ENCODE assay signal across 8 cellular contexts in the genomic region with DNA sequence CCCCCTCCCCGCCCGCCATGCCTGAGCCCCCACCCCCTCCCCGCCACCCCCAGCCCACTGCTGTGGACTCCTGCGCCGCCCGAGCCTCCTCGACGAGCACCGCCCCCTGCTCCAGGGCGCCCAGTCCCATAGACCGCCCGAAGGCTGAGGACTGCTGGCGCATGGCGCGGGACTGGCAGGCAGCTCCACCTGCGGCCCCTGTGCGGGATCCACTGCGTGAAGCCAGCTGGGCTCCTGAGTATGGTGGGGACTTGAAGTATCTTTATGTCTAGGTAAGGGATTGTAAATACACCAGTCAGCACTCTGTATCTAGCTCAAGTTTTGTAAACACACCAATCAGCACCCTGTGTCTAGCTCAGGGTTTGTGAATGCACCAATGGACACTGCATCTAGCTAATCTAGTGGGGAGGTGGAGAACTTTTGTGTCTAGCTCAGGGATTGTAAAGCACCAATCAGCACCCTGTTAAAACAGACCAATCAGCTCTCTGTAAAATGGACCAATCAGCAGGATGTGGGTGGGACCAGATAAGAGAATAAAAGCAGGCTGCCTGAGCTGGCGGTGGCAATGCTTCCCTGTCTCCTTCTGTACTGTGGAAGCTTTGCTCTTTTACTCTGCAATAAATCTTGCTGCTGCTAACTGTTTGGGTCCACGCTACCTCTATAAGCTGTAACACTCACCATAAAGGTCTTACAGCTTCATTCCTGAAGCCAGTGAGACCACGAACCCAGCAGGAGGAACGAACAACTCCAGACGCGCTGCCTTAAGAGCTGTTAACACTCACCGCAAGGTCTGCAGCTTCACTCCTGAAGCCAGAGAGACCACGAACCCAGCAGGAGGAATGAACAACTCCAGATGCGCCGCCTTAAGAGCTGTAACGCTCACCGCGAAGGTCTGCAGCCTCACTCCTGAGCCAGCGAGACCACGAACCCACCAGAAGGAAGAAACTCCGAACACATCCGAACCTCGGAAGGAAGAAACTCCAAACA.
A peak's percentile ranks its signal among the peaks of the same experiment; 100 is the strongest.
DNase-seq lines count a peak whose midpoint lies in the region; ATAC-seq, FAIRE-seq and TF ChIP-seq lines count a peak whose summit lies in the region.
"Not testable (repeated sequence)": the region's sequence is repeated elsewhere in the genome, so short reads cannot be mapped to it uniquely, and the experiment has no call there.

No MANE protein-coding gene starts in this region.

- H3K4me1 ChIP-seq in breast epithelium, pancreas, thyroid gland: not testable (repeated sequence)

- WGBS in pancreas, 2 donors = 51 to 55% methylated on average over 30 to 34 of the region's 36 CpGs
- 56 to 79% methylated on average over 21 to 30 of the region's 36 CpGs for WGBS in thyroid gland, 2 donors

- H3K27ac ChIP-seq in breast epithelium (peak overlapping the region in 1 of 2 donors; percentile 25), pancreas (peak overlapping the region in 2 of 4 donors; percentile 42 to 46)
- not testable (repeated sequence) for H3K27ac ChIP-seq in thyroid gland

- H3K4me3 ChIP-seq in breast epithelium = peak overlapping the region; percentile 36 to 69 (median 53)
- H3K4me3 ChIP-seq in iPS-18c (ENCODE audit: insufficient read depth, low read depth, low read length) = peak overlapping the region; percentile 15; the same call in 1 of the 2 replicates
- H3K4me3 ChIP-seq in pancreas = peak overlapping the region in 3 of 4 donors; percentile 10 to 61 (median 36)
- H3K4me3 ChIP-seq in thyroid gland (replicated peaks in 1 of 3) = peak overlapping the region in 1 of 3 donors; percentile 23

- not testable (repeated sequence) for H3K27me3 ChIP-seq in breast epithelium, pancreas, thyroid gland

- FAIRE-seq in pancreas (lab: Jason Lieb, UNC) = not testable (repeated sequence)

- not testable (repeated sequence) for TF ChIP-seq POLR2A in breast epithelium (IDR thresholded peaks at IDR 0.05)
- TF ChIP-seq POLR2A in thyroid gland (IDR thresholded peaks at IDR 0.05) = peak in 1 of 2 donors; percentile 42

- not testable (repeated sequence) for H3K36me3 ChIP-seq in breast epithelium, pancreas, thyroid gland

- TF ChIP-seq CTCF in breast epithelium (IDR thresholded peaks at IDR 0.05); pancreas (IDR thresholded peaks at IDR 0.05); thyroid gland (IDR thresholded peaks at IDR 0.05): not testable (repeated sequence)

- H3K9me3 ChIP-seq in breast epithelium; iPS-18c (ENCODE audit: control insufficient read depth, insufficient read depth, low read length); pancreas; thyroid gland: not testable (repeated sequence)

- peak; percentile 41 for DNase-seq in DMS79 (lab: John Stamatoyannopoulos, UW)
- DNase-seq in KG1 (lab: John Stamatoyannopoulos, UW) = peak; percentile 39
- peak; percentile 82 for DNase-seq in NCI-H748 (lab: John Stamatoyannopoulos, UW; ENCODE audit: unreplicated experiment)
- peak; percentile 12 for DNase-seq in activated CD4-positive, alpha-beta T cell treated with anti-CD3 and anti-CD28 coated beads, Interleukin-2, amount 50 U/mL, for 48 hours
- DNase-seq in breast epithelium (ENCODE audit: low spot score in 2 of 2) = not testable (repeated sequence)
- DNase-seq in pancreas = peak; percentile 43 to 81 (median 61)
- DNase-seq in thyroid gland = peak; percentile 33 to 51

- intact Hi-C loops in breast epithelium (cut with DNase I; ENCODE audit: low total_unique reads); pancreas (cut with DNase I); thyroid gland (cut with DNase I): not testable (repeated sequence)

- peak; percentile 27 to 61 (median 59) for ATAC-seq in pancreas
